ENCODE assay signal across 8 cellular contexts in genomic region chr15:101242999-101243336, GRCh38. TPM values are rescaled to one million over a fixed set of nuclear protein-coding genes. Genes with fewer than 3 reads are reported as not detected.
DNase-seq lines count a peak whose midpoint lies in the region; ATAC-seq and TF ChIP-seq lines count a peak whose summit lies in the region.

No MANE protein-coding gene starts in this region.

- WGBS in heart left ventricle, 4 donors = 47 to 52% (median 49%) methylated on average over 6 of the region's 6 CpGs
- 32 to 33% methylated on average over 6 of the region's 6 CpGs for WGBS in esophagus squamous epithelium, 2 donors
- WGBS in thyroid gland, 2 donors = 32 to 41% methylated on average over 6 of the region's 6 CpGs

- H3K4me1 ChIP-seq in heart left ventricle = peaks cover 0 to 100% (median 70%) of the 10 kb centered on the region in 12 donors
- peaks cover 40% of the 10 kb centered on the region for H3K4me1 ChIP-seq in SJSA1 (replicated peaks)
- H3K4me1 ChIP-seq in esophagus squamous epithelium = peaks cover 35 to 100% (median 68%) of the 10 kb centered on the region in 3 donors
- H3K4me1 ChIP-seq in thyroid gland = peaks cover 28 to 35% of the 10 kb centered on the region in 2 donors

- peak overlapping the region in 10 of 12 donors; percentile 5 to 70 (median 26) for H3K27ac ChIP-seq in heart left ventricle
- peak overlapping the region; percentile 24; the same call in 1 of the 2 replicates for H3K27ac ChIP-seq in SJSA1
- peak overlapping the region; percentile 16 to 71 (median 65) for H3K27ac ChIP-seq in esophagus squamous epithelium
- H3K27ac ChIP-seq in thyroid gland = no peak overlapping the region
- no peak overlapping the region for H3K27ac ChIP-seq in caudate nucleus (ENCODE audit: low read depth, low read length)

- peak in 1 of 5 donors; percentile 38 for DNase-seq in heart left ventricle
- DNase-seq in Right ventricle myocardium inferior (ENCODE audit: missing footprints) = no peak
- peak in 1 of 2 experiments; percentile 67 for DNase-seq in SJSA1 (ENCODE audit: low read depth in 1 of 2, low spot score in 2 of 2)
- no peak for DNase-seq in esophagus squamous epithelium (lab: John Stamatoyannopoulos, UW)
- DNase-seq in thyroid gland = peak; percentile 41 to 47
- DNase-seq in HUDEP-2 (lab: John Stamatoyannopoulos, UW; ENCODE audit: unreplicated experiment in 76 of 76) = no peak
- DNase-seq in caudate nucleus (lab: John Stamatoyannopoulos, UW) = no peak
- DNase-seq in stimulated activated naive CD4-positive, alpha-beta T cell treated with Interleukin-2 at 50 U/mL for 16 hours (lab: John Stamatoyannopoulos, UW) = no peak

- TF ChIP-seq CTCF in heart left ventricle (IDR thresholded peaks at IDR 0.05) (no peak), esophagus squamous epithelium (IDR thresholded peaks at IDR 0.05) (no peak), thyroid gland (IDR thresholded peaks at IDR 0.05) (no peak)

- no peak for TF ChIP-seq POLR2A in heart left ventricle (IDR thresholded peaks at IDR 0.05)
- no peak for TF ChIP-seq POLR2A in esophagus squamous epithelium (IDR thresholded peaks at IDR 0.05)
- TF ChIP-seq POLR2A in thyroid gland (IDR thresholded peaks at IDR 0.05) = no peak

- H3K27me3 ChIP-seq in heart left ventricle (no peaks in the 10 kb centered on the region), SJSA1 (replicated peaks) (no peaks in the 10 kb centered on the region), esophagus squamous epithelium (no peaks in the 10 kb centered on the region), thyroid gland (no peaks in the 10 kb centered on the region)

- H3K4me3 ChIP-seq in heart left ventricle = peak overlapping the region in 1 of 12 donors; percentile 40
- H3K4me3 ChIP-seq in SJSA1 = no peak overlapping the region
- H3K4me3 ChIP-seq in esophagus squamous epithelium = no peak overlapping the region
- H3K4me3 ChIP-seq in thyroid gland (replicated peaks in 1 of 3) = no peak overlapping the region

- H3K36me3 ChIP-seq in heart left ventricle (peaks cover 0 to 13% (median under 1%) of the 10 kb centered on the region in 9 donors), SJSA1 (peaks cover 38% of the 10 kb centered on the region), esophagus squamous epithelium (no peaks in the 10 kb centered on the region), thyroid gland (no peaks in the 10 kb centered on the region)

- intact Hi-C loops in heart left ventricle (cut with DNase I) (loop anchor here in 6 of 10 donors (5.0 to 10.0 kb wide), 5 partner anchors 36 to 58 kb away; no protein-coding TSS in a partner anchor), Right ventricle myocardium inferior (cut with DNase I) (loop anchor here (5.0 kb wide), 1 partner anchor 41 kb away; no protein-coding TSS in a partner anchor), esophagus squamous epithelium (cut with DNase I) (no loop called here), thyroid gland (cut with DNase I) (no loop called here)

- H3K9me3 ChIP-seq in heart left ventricle (no peaks in the 10 kb centered on the region), SJSA1 (replicated peaks) (no peaks in the 10 kb centered on the region), esophagus squamous epithelium (no peaks in the 10 kb centered on the region), thyroid gland (no peaks in the 10 kb centered on the region)

- ATAC-seq in heart left ventricle (peak in 1 of 4 donors; percentile 33), Right ventricle myocardium inferior (no peak)

RNA-seq across cellular contexts. Expression of gene CHSY1, which starts 8.9 kb away (rescaled TPM):
- 10 to 100 TPM in 7 of 9 donors, 1 to 10 TPM in 2; 8.7 to 41.3 (median 11.1) TPM for total RNA-seq in heart left ventricle
- polyA plus RNA-seq in heart left ventricle = 1 to 10 TPM; 5.6 to 8.7 TPM
- 13.3 TPM for total RNA-seq in Right ventricle myocardium inferior
- total RNA-seq in SJSA1 (2014; rRNA removed; shearing (Covaris generic)) = 47.9 and 62.8 TPM in 2 replicates
- total RNA-seq in esophagus squamous epithelium = 10 to 100 TPM in 3 of 4 donors, 1 to 10 TPM in 1; 8.8 to 19.3 (median 11.4) TPM
- 10 to 100 TPM; 13.8 to 26.6 (median 18.5) TPM for total RNA-seq in thyroid gland

RNA-seq across cellular contexts. Expression of gene SELENOS, which starts 34.3 kb away (rescaled TPM):
- total RNA-seq in heart left ventricle = 10 to 100 TPM; 38.7 to 72.4 (median 47.5) TPM
- 100 to 1,000 TPM in 1 of 2 donors, 10 to 100 TPM in 1; 52.5 to 209 TPM for polyA plus RNA-seq in heart left ventricle
- total RNA-seq in Right ventricle myocardium inferior = 42.1 TPM
- total RNA-seq in SJSA1 (2014; rRNA removed; shearing (Covaris generic)) = 180 and 181 TPM in 2 replicates
- total RNA-seq in esophagus squamous epithelium = 10 to 100 TPM; 57.6 to 69.6 (median 63.4) TPM
- 10 to 100 TPM; 50.4 to 77.3 (median 65.6) TPM for total RNA-seq in thyroid gland

RNA-seq across cellular contexts. Expression of gene SNRPA1, which starts 52.1 kb away (rescaled TPM):
- total RNA-seq in heart left ventricle (10 to 100 TPM; 17.6 to 44.3 (median 28.6) TPM), Right ventricle myocardium inferior (30.4 TPM), esophagus squamous epithelium (10 to 100 TPM; 29.7 to 57.1 (median 47.5) TPM), thyroid gland (100 to 1,000 TPM in 1 of 4 donors, 10 to 100 TPM in 3; 34.8 to 111 (median 71.1) TPM)
- 10 to 100 TPM; 30.2 to 57.8 TPM for polyA plus RNA-seq in heart left ventricle
- 37.9 and 76.3 TPM in 2 replicates for total RNA-seq in SJSA1 (2014; rRNA removed; shearing (Covaris generic))

Comparison
In these comparisons a context has a peak if more than half of its experiments do, and no peak if none do; other contexts are left out.
1. DNase-seq: peak in thyroid gland (2 of 2); none in Right ventricle myocardium inferior (single experiment), esophagus squamous epithelium (single experiment), HUDEP-2 (0 of 76), caudate nucleus (0 of 61) and stimulated activated naive CD4-positive, alpha-beta T cell treated with Interleukin-2 at 50 U/mL for 16 hours (single experiment).
2. H3K27ac ChIP-seq: peak in heart left ventricle (10 of 12), SJSA1 (single experiment) and esophagus squamous epithelium (4 of 4); none in thyroid gland (0 of 3) and caudate nucleus (single experiment).
3. intact Hi-C loops: an anchor here in heart left ventricle (5.0 to 10.0 kb wide) and Right ventricle myocardium inferior (5.0 kb wide); none called in esophagus squamous epithelium and thyroid gland.